Comparison of ENCODE assay signal across 9 cellular contexts in genomic region chr10:116490028-116490662, GRCh38. TPM values are rescaled to one million over a fixed set of nuclear protein-coding genes. Genes with fewer than 3 reads are reported as not detected.
DNase-seq lines count a peak whose midpoint lies in the region; ATAC-seq and TF ChIP-seq lines count a peak whose summit lies in the region.
"Had no signal": no experiment of that assay in that cellular context is flagged by ENCODE, and none has a peak within 500 bp of the region (broad histone marks: within the 10 kb centered on the region; RNA-seq: fewer than 3 reads in every experiment).

No MANE protein-coding gene starts in this region.

- no peaks in the 10 kb centered on the region for H3K36me3 Mint-ChIP-seq in progenitor cell of endocrine pancreas (ENCODE audit: insufficient read depth)

- H3K4me3 ChIP-seq in heart right ventricle: no peak overlapping the region

- TF ChIP-seq CTCF in heart right ventricle (IDR thresholded peaks at IDR 0.05) (peak; percentile 6 to 73 (median 58)), progenitor cell of endocrine pancreas (IDR thresholded peaks at IDR 0.05; ENCODE audit: unreplicated experiment) (peak; percentile 87)

- WGBS in heart right ventricle, 2 donors: 7 to 17% methylated on average over 2 of the region's 2 CpGs

- intact Hi-C loops in heart right ventricle (cut with DNase I): no loop called here
- intact Hi-C loops in left cardiac atrium (cut with DNase I): no loop called here

- H3K9me3 Mint-ChIP-seq in progenitor cell of endocrine pancreas (ENCODE audit: low read depth): no peaks in the 10 kb centered on the region
- H3K9me3 Mint-ChIP-seq: central memory CD8-positive, alpha-beta T cell had no signal

- H3K4me1 Mint-ChIP-seq in progenitor cell of endocrine pancreas (ENCODE audit: low read depth): peaks cover 3% of the 10 kb centered on the region
- H3K4me1 Mint-ChIP-seq: central memory CD8-positive, alpha-beta T cell had no signal

- H3K27ac ChIP-seq in heart right ventricle: no peak overlapping the region

- H3K9me3 ChIP-seq in heart right ventricle: peaks cover 0 to 5% (median 0%) of the 10 kb centered on the region in 11 donors

- H3K27me3 Mint-ChIP-seq in progenitor cell of endocrine pancreas: peaks cover 3% of the 10 kb centered on the region
- H3K27me3 Mint-ChIP-seq: central memory CD8-positive, alpha-beta T cell had no signal

- H3K27me3 ChIP-seq in heart right ventricle: peaks cover 0 to 17% (median 0%) of the 10 kb centered on the region in 7 donors

- no peak for DNase-seq in heart right ventricle
- DNase-seq in left cardiac atrium: no peak
- DNase-seq in LoVo (ENCODE audit: low spot score): peak; percentile 41
- DNase-seq in dermis blood vessel endothelial cell: peak; percentile 54
- DNase-seq in progenitor cell of endocrine pancreas (ENCODE audit: low spot score, unreplicated experiment): no peak
- no peak for DNase-seq in stimulated activated CD4-positive, alpha-beta T cell treated with anti-CD3 and anti-CD28 coated beads, Interleukin-4, amount 100 ng/mL, for 24 hours

- no peak overlapping the region for H3K4me3 Mint-ChIP-seq in progenitor cell of endocrine pancreas (ENCODE audit: low read depth)
- H3K4me3 Mint-ChIP-seq: central memory CD8-positive, alpha-beta T cell had no signal

- no peak overlapping the region for H3K27ac Mint-ChIP-seq in progenitor cell of endocrine pancreas

- no peaks in the 10 kb centered on the region for H3K4me1 ChIP-seq in heart right ventricle

- ATAC-seq in heart right ventricle: no peak
- ATAC-seq in left cardiac atrium: no peak
- no peak for ATAC-seq in HG02852 (IDR thresholded peaks at IDR 0.05; ENCODE audit: unreplicated experiment)
- no peak for ATAC-seq in GM21529 (IDR thresholded peaks at IDR 0.05; ENCODE audit: unreplicated experiment)

- no peaks in the 10 kb centered on the region for H3K36me3 ChIP-seq in heart right ventricle

RNA-seq across cellular contexts. Expression of gene PNLIP, which starts 55.6 kb away (rescaled TPM):
- total RNA-seq in heart right ventricle: 1 to 10 TPM in 7 of 10 donors, not detected in 3; 1.5 to 2.1 (median 2.0) TPM
- polyA plus RNA-seq in heart right ventricle: under 1 TPM in 1 of 2 donors, not detected in 1; 0.10 TPM
- not detected for total RNA-seq in left cardiac atrium
- not detected in 2 replicates for total RNA-seq in dermis blood vessel endothelial cell
- not detected in 2 replicates for total RNA-seq in progenitor cell of endocrine pancreas

Comparison
In these comparisons a context has a peak if more than half of its experiments do, and no peak if none do; other contexts are left out.
1. DNase-seq: peak in LoVo (single experiment) and dermis blood vessel endothelial cell (single experiment); none in heart right ventricle (0 of 2), left cardiac atrium (single experiment), progenitor cell of endocrine pancreas (single experiment) and stimulated activated CD4-positive, alpha-beta T cell treated with anti-CD3 and anti-CD28 coated beads, Interleukin-4, amount 100 ng/mL, for 24 hours (single experiment).